ENCODE assay signal across 13 cellular contexts in genomic region chr3:46925585-46925934, GRCh38. TPM values are rescaled to one million over a fixed set of nuclear protein-coding genes. Genes with fewer than 3 reads are reported as not detected.
DNase-seq lines count a peak whose midpoint lies in the region; ATAC-seq and TF ChIP-seq lines count a peak whose summit lies in the region.
"Had no signal": no experiment of that assay in that cellular context is flagged by ENCODE, and none has a peak within 500 bp of the region (broad histone marks: within the 10 kb centered on the region; RNA-seq: fewer than 3 reads in every experiment).

No MANE protein-coding gene starts in this region.

- H3K27ac ChIP-seq in CD4-positive, CD25-positive, alpha-beta regulatory T cell (ENCODE audit: insufficient read depth, low read length, poor library complexity, severe bottlenecking), result no peak overlapping the region
- peak overlapping the region; percentile 75 for H3K27ac ChIP-seq in osteoblast (ENCODE audit: low read depth, low read length)

- no peaks in the 10 kb centered on the region for H3K27me3 ChIP-seq in CD4-positive, CD25-positive, alpha-beta regulatory T cell (ENCODE audit: control insufficient read depth, insufficient read depth, low read length)
- no peaks in the 10 kb centered on the region for H3K27me3 ChIP-seq in osteoblast (ENCODE audit: insufficient read depth, low read length)
- H3K27me3 ChIP-seq: dorsolateral prefrontal cortex had no signal

- peaks cover 21% of the 10 kb centered on the region for H3K36me3 Mint-ChIP-seq in CD4-positive, CD25-positive, alpha-beta regulatory T cell
- peaks cover 31% of the 10 kb centered on the region for H3K36me3 Mint-ChIP-seq in activated T-cell treated with anti-CD3 and anti-CD28 coated beads, Interleukin-2, amount 50 U/mL, for 4 hours (ENCODE audit: insufficient read depth)

- TF ChIP-seq CTCF in osteoblast (IDR thresholded peaks at IDR 0.05; ENCODE audit: extremely low read depth, low read depth, low read length), result no peak

- H3K27me3 Mint-ChIP-seq in CD4-positive, CD25-positive, alpha-beta regulatory T cell, result no peaks in the 10 kb centered on the region
- H3K27me3 Mint-ChIP-seq in activated T-cell treated with anti-CD3 and anti-CD28 coated beads, Interleukin-2, amount 50 U/mL, for 4 hours (ENCODE audit: low read depth), result no peaks in the 10 kb centered on the region
- H3K27me3 Mint-ChIP-seq: activated naive CD4-positive, alpha-beta T cell treated with anti-CD3 and anti-CD28 coated beads, Interleukin-2, amount 50 U/mL, for 24 hours had no signal

- peaks cover 63% of the 10 kb centered on the region for H3K79me2 ChIP-seq in osteoblast (ENCODE audit: insufficient read depth, low read length)

- no peak for DNase-seq in CD4-positive, CD25-positive, alpha-beta regulatory T cell
- peak; percentile 46 for DNase-seq in NCI-H2029 (lab: John Stamatoyannopoulos, UW)
- DNase-seq in Right ventricle myocardium superior, result peak; percentile 89
- no peak for DNase-seq in osteoblast (ENCODE audit: insufficient read length, low spot score, missing footprints)
- no peak for DNase-seq in foreskin melanocyte
- DNase-seq in NCI-H146 treated with DMSO at 0.1 percent for 48 hours (lab: John Stamatoyannopoulos, UW; ENCODE audit: unreplicated experiment), result no peak
- DNase-seq in DMS153 treated with DMSO at 0.1 percent for 48 hours (lab: John Stamatoyannopoulos, UW; ENCODE audit: unreplicated experiment), result no peak
- DNase-seq in activated T-cell treated with anti-CD3 and anti-CD28 coated beads, Interleukin-2, amount 50 U/mL, for 4 hours, result no peak
- DNase-seq: activated CD4-positive, CD25-positive, alpha-beta regulatory T cell; Calu3; NCI-H446 had no signal

- peak overlapping the region in 2 of 3 donors; percentile 75 to 89 for H3K27ac Mint-ChIP-seq in CD4-positive, CD25-positive, alpha-beta regulatory T cell
- H3K27ac Mint-ChIP-seq: activated naive CD4-positive, alpha-beta T cell treated with anti-CD3 and anti-CD28 coated beads, Interleukin-2, amount 50 U/mL, for 24 hours had no signal

- H2AFZ ChIP-seq in osteoblast (ENCODE audit: low read length), result no peak overlapping the region

- H3K4me2 ChIP-seq in osteoblast (ENCODE audit: insufficient read depth, low read length), result no peak overlapping the region

- peaks cover 61% of the 10 kb centered on the region for H3K36me3 ChIP-seq in CD4-positive, CD25-positive, alpha-beta regulatory T cell (ENCODE audit: control insufficient read depth, insufficient read depth, low read length)
- H3K36me3 ChIP-seq in osteoblast (ENCODE audit: insufficient read depth, low read length), result peaks cover 63% of the 10 kb centered on the region

- peaks cover 14 to 40% (median 30%) of the 10 kb centered on the region in 4 donors for H3K4me1 Mint-ChIP-seq in CD4-positive, CD25-positive, alpha-beta regulatory T cell
- H3K4me1 Mint-ChIP-seq in activated T-cell treated with anti-CD3 and anti-CD28 coated beads, Interleukin-2, amount 50 U/mL, for 4 hours (ENCODE audit: low read depth), result peaks cover 55% of the 10 kb centered on the region

- peaks cover 29% of the 10 kb centered on the region for H3K4me1 ChIP-seq in CD4-positive, CD25-positive, alpha-beta regulatory T cell (ENCODE audit: control insufficient read depth, insufficient read depth, low read length, poor library complexity, severe bottlenecking)
- peaks cover 10% of the 10 kb centered on the region for H3K4me1 ChIP-seq in osteoblast (ENCODE audit: insufficient read depth, low read length)

- ATAC-seq in CD4-positive, CD25-positive, alpha-beta regulatory T cell (ENCODE audit: low read depth in 2 of 2), result no peak
- ATAC-seq in Right ventricle myocardium superior (ENCODE audit: poor library complexity), result peak; percentile 77
- ATAC-seq in activated T-cell treated with anti-CD3 and anti-CD28 coated beads, Interleukin-2, amount 50 U/mL, for 4 hours, result no peak

- H3K4me3 ChIP-seq in CD4-positive, CD25-positive, alpha-beta regulatory T cell (ENCODE audit: low read depth, low read length), result no peak overlapping the region
- H3K4me3 ChIP-seq in osteoblast (ENCODE audit: insufficient read depth, low read length), result no peak overlapping the region
- H3K4me3 ChIP-seq: dorsolateral prefrontal cortex had no signal

- no peaks in the 10 kb centered on the region for H3K9me3 Mint-ChIP-seq in CD4-positive, CD25-positive, alpha-beta regulatory T cell
- H3K9me3 Mint-ChIP-seq in activated T-cell treated with anti-CD3 and anti-CD28 coated beads, Interleukin-2, amount 50 U/mL, for 4 hours, result peaks cover 10% of the 10 kb centered on the region
- H3K9me3 Mint-ChIP-seq: activated naive CD4-positive, alpha-beta T cell treated with anti-CD3 and anti-CD28 coated beads, Interleukin-2, amount 50 U/mL, for 24 hours had no signal

- no peak overlapping the region for H3K4me3 Mint-ChIP-seq in CD4-positive, CD25-positive, alpha-beta regulatory T cell
- no peak overlapping the region for H3K4me3 Mint-ChIP-seq in activated T-cell treated with anti-CD3 and anti-CD28 coated beads, Interleukin-2, amount 50 U/mL, for 4 hours
- H3K4me3 Mint-ChIP-seq: activated naive CD4-positive, alpha-beta T cell treated with anti-CD3 and anti-CD28 coated beads, Interleukin-2, amount 50 U/mL, for 24 hours had no signal

- no peaks in the 10 kb centered on the region for H3K9me3 ChIP-seq in CD4-positive, CD25-positive, alpha-beta regulatory T cell (ENCODE audit: control insufficient read depth in 2 of 2, low read length in 2 of 2)
- no peaks in the 10 kb centered on the region for H3K9me3 ChIP-seq in osteoblast (ENCODE audit: low read depth, low read length)

- intact Hi-C loops in Right ventricle myocardium superior (cut with DNase I), result no loop called here

- H4K20me1 ChIP-seq in osteoblast (ENCODE audit: insufficient read depth, low read length), result peaks cover 53% of the 10 kb centered on the region

RNA-seq across cellular contexts. Expression of gene PTH1R, which starts 48.0 kb away (rescaled TPM):
- not detected for total RNA-seq in CD4-positive, CD25-positive, alpha-beta regulatory T cell
- not detected for polyA plus RNA-seq in CD4-positive, CD25-positive, alpha-beta regulatory T cell
- total RNA-seq in Right ventricle myocardium superior (11.8 TPM), osteoblast (0.29 and 0.36 TPM in 2 replicates)
- total RNA-seq in activated T-cell treated with anti-CD3 and anti-CD28 coated beads, Interleukin-2, amount 50 U/mL, for 4 hours, result not detected
- total RNA-seq: Calu3 had no signal

RNA-seq across cellular contexts. Expression of gene CCDC12, which starts 51.0 kb away (rescaled TPM):
- total RNA-seq in CD4-positive, CD25-positive, alpha-beta regulatory T cell, result 71.8 TPM
- polyA plus RNA-seq in CD4-positive, CD25-positive, alpha-beta regulatory T cell, result 100 to 1,000 TPM in 3 of 4 donors, 10 to 100 TPM in 1; 90.4 to 116 (median 106) TPM
- 29.2 TPM for total RNA-seq in Right ventricle myocardium superior
- 17.4 and 20.6 TPM in 2 replicates for total RNA-seq in osteoblast
- 10 to 100 TPM; 75.9 to 77.6 (median 76.5) TPM for total RNA-seq in activated T-cell treated with anti-CD3 and anti-CD28 coated beads, Interleukin-2, amount 50 U/mL, for 4 hours

RNA-seq across cellular contexts. Expression of gene NBEAL2, which starts 53.9 kb away (rescaled TPM):
- total RNA-seq in CD4-positive, CD25-positive, alpha-beta regulatory T cell, result 429 TPM
- 10 to 100 TPM in 2 of 4 donors, 1 to 10 TPM in 2; 4.7 to 13.5 (median 8.6) TPM for polyA plus RNA-seq in CD4-positive, CD25-positive, alpha-beta regulatory T cell
- total RNA-seq in Right ventricle myocardium superior, result 11.7 TPM
- total RNA-seq in osteoblast, result 2.1 and 4.3 TPM in 2 replicates
- total RNA-seq in activated T-cell treated with anti-CD3 and anti-CD28 coated beads, Interleukin-2, amount 50 U/mL, for 4 hours, result 10 to 100 TPM; 75.5 to 86.9 (median 80.7) TPM

Comparison
In these comparisons a context has a peak if more than half of its experiments do, and no peak if none do; other contexts are left out.
1. DNase-seq: peak in NCI-H2029 (single experiment) and Right ventricle myocardium superior (single experiment); none in CD4-positive, CD25-positive, alpha-beta regulatory T cell (0 of 3), osteoblast (single experiment), foreskin melanocyte (single experiment), NCI-H146 treated with DMSO at 0.1 percent for 48 hours (single experiment), DMS153 treated with DMSO at 0.1 percent for 48 hours (single experiment) and activated T-cell treated with anti-CD3 and anti-CD28 coated beads, Interleukin-2, amount 50 U/mL, for 4 hours (single experiment).